In the genomic region with DNA sequence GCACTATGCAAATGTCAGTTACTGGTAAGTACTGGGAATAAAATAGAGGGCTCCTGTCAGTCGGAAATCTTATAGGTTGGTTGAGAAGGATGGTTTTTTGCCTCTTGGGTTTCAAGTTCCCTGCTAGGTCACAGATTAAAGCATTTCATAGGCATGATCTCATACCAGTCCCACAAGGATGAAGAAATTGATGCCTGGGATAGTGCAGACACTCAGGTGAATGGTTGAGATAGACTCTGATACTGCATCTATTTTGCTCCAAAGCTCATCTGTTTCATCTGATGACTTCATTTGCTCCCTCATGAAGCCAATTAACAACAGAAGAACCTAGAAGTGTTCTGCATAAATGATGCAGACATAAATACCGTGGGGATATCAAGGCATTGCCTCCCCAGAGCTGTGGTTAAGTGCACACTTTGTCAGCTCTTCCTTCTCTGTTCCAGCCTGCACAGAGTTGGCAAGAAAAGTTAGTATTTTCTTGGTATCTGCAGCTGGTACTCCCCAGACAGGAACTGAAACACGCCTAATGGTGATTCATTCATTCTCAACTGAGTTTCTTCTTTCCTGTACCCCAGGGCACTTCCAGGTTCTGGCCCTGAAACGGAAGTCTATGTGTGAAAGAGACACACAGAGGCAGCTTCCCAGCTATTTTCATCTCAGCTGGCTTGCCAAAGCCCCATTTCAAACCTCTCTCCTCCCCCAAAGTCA, we compare ENCODE assay signal across 1 cellular context.
TF ChIP-seq lines count a peak whose summit lies in the region.

No MANE protein-coding gene starts in this region.

TF ChIP-seq in WTC11, 78 proteins besides CTCF, POLR2A, EP300 and RAD21 (continued from another document):
- TF ChIP-seq, protein P1, sequence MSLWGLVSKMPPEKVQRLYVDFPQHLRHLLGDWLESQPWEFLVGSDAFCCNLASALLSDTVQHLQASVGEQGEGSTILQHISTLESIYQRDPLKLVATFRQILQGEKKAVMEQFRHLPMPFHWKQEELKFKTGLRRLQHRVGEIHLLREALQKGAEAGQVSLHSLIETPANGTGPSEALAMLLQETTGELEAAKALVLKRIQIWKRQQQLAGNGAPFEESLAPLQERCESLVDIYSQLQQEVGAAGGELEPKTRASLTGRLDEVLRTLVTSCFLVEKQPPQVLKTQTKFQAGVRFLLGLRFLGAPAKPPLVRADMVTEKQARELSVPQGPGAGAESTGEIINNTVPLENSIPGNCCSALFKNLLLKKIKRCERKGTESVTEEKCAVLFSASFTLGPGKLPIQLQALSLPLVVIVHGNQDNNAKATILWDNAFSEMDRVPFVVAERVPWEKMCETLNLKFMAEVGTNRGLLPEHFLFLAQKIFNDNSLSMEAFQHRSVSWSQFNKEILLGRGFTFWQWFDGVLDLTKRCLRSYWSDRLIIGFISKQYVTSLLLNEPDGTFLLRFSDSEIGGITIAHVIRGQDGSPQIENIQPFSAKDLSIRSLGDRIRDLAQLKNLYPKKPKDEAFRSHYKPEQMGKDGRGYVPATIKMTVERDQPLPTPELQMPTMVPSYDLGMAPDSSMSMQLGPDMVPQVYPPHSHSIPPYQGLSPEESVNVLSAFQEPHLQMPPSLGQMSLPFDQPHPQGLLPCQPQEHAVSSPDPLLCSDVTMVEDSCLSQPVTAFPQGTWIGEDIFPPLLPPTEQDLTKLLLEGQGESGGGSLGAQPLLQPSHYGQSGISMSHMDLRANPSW (CRISPR knock-in tag; conservative IDR thresholded peaks at IDR 0.05; ENCODE audit: low read depth): no peak
- TF ChIP-seq PRRX2 (CRISPR knock-in tag; IDR thresholded peaks at IDR 0.05) (no peak), JAZF1 (CRISPR knock-in tag; IDR thresholded peaks at IDR 0.05) (no peak), ZNF219 (CRISPR knock-in tag; IDR thresholded peaks at IDR 0.05; ENCODE audit: borderline replicate concordance) (no peak), ZNF232 (CRISPR knock-in tag; IDR thresholded peaks at IDR 0.05) (no peak), NR2C2 (CRISPR knock-in tag; IDR thresholded peaks at IDR 0.05) (no peak), ZNF423 (CRISPR knock-in tag; IDR thresholded peaks at IDR 0.05) (no peak), SOX15 (CRISPR knock-in tag; IDR thresholded peaks at IDR 0.05) (no peak), NR1H2 (CRISPR knock-in tag; IDR thresholded peaks at IDR 0.05) (no peak)
- TF ChIP-seq, protein P2, sequence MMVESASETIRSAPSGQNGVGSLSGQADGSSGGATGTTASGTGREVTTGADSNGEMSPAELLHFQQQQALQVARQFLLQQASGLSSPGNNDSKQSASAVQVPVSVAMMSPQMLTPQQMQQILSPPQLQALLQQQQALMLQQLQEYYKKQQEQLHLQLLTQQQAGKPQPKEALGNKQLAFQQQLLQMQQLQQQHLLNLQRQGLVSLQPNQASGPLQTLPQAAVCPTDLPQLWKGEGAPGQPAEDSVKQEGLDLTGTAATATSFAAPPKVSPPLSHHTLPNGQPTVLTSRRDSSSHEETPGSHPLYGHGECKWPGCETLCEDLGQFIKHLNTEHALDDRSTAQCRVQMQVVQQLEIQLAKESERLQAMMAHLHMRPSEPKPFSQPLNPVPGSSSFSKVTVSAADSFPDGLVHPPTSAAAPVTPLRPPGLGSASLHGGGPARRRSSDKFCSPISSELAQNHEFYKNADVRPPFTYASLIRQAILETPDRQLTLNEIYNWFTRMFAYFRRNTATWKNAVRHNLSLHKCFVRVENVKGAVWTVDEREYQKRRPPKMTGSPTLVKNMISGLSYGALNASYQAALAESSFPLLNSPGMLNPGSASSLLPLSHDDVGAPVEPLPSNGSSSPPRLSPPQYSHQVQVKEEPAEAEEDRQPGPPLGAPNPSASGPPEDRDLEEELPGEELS (CRISPR knock-in tag; IDR thresholded peaks at IDR 0.05): no peak
- TF ChIP-seq, protein P3, sequence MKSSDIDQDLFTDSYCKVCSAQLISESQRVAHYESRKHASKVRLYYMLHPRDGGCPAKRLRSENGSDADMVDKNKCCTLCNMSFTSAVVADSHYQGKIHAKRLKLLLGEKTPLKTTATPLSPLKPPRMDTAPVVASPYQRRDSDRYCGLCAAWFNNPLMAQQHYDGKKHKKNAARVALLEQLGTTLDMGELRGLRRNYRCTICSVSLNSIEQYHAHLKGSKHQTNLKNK (CRISPR knock-in tag; IDR thresholded peaks at IDR 0.05): no peak
- TF ChIP-seq, protein P4, sequence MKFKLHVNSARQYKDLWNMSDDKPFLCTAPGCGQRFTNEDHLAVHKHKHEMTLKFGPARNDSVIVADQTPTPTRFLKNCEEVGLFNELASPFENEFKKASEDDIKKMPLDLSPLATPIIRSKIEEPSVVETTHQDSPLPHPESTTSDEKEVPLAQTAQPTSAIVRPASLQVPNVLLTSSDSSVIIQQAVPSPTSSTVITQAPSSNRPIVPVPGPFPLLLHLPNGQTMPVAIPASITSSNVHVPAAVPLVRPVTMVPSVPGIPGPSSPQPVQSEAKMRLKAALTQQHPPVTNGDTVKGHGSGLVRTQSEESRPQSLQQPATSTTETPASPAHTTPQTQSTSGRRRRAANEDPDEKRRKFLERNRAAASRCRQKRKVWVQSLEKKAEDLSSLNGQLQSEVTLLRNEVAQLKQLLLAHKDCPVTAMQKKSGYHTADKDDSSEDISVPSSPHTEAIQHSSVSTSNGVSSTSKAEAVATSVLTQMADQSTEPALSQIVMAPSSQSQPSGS (CRISPR knock-in tag; IDR thresholded peaks at IDR 0.05; ENCODE audit: borderline replicate concordance, low read depth): no peak
- TF ChIP-seq, protein P5, sequence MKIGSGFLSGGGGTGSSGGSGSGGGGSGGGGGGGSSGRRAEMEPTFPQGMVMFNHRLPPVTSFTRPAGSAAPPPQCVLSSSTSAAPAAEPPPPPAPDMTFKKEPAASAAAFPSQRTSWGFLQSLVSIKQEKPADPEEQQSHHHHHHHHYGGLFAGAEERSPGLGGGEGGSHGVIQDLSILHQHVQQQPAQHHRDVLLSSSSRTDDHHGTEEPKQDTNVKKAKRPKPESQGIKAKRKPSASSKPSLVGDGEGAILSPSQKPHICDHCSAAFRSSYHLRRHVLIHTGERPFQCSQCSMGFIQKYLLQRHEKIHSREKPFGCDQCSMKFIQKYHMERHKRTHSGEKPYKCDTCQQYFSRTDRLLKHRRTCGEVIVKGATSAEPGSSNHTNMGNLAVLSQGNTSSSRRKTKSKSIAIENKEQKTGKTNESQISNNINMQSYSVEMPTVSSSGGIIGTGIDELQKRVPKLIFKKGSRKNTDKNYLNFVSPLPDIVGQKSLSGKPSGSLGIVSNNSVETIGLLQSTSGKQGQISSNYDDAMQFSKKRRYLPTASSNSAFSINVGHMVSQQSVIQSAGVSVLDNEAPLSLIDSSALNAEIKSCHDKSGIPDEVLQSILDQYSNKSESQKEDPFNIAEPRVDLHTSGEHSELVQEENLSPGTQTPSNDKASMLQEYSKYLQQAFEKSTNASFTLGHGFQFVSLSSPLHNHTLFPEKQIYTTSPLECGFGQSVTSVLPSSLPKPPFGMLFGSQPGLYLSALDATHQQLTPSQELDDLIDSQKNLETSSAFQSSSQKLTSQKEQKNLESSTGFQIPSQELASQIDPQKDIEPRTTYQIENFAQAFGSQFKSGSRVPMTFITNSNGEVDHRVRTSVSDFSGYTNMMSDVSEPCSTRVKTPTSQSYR (CRISPR knock-in tag; IDR thresholded peaks at IDR 0.05): no peak
